In the genomic region with DNA sequence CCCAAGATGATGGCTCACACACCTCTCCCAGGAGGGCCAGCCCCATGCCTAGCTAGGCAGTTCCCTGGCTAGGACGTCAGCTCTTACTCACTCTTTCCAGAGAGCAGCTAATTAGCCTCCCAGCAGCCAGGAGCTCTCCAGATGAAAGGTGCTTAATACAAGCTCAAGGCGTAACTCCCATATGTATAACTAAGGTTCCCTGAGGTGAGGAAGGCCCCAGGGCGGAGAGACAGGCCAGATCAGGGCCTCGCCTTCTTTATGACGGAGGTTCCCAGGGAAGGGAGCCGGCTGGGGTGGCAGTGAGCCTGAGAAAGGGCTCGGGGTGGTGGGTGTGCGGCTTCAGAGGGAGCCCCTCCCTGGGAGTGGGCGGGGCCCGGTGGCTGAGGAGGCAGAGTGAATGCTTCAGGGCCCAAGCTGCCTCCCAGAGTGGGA, we compare ENCODE assay signal across 8 cellular contexts. TPM values are rescaled to one million over a fixed set of nuclear protein-coding genes. Genes with fewer than 3 reads are reported as not detected.
DNase-seq lines count a peak whose midpoint lies in the region; ATAC-seq and TF ChIP-seq lines count a peak whose summit lies in the region.

No MANE protein-coding gene starts in this region.

- TF ChIP-seq CTCF in right atrium auricular region (IDR thresholded peaks at IDR 0.05) = no peak

- H3K27me3 ChIP-seq in right atrium auricular region = no peaks in the 10 kb centered on the region

- no peaks in the 10 kb centered on the region for H3K36me3 ChIP-seq in right atrium auricular region

- no peak overlapping the region for H3K4me3 ChIP-seq in right atrium auricular region

- H3K9me3 ChIP-seq in right atrium auricular region = no peaks in the 10 kb centered on the region

- peak overlapping the region in 1 of 2 donors; percentile 28 for H3K27ac ChIP-seq in right atrium auricular region

- DNase-seq in NCI-H146 (lab: John Stamatoyannopoulos, UW) (peak; percentile 19), NCI-H146 treated with DMSO at 0.1 percent for 48 hours (lab: John Stamatoyannopoulos, UW; ENCODE audit: unreplicated experiment) (no peak), right atrium auricular region (ENCODE audit: low spot score) (peak; percentile 63), pons (ENCODE audit: low spot score) (no peak)
- peak; percentile 53 for DNase-seq in activated T-cell treated with anti-CD3 and anti-CD28 coated beads, Interleukin-2, amount 50 U/mL, for 1 hour
- DNase-seq in stimulated activated naive CD8-positive, alpha-beta T cell treated with anti-CD3 and anti-CD28 coated beads, Interleukin-15, Interleukin-2, amounts not matched to agents 100 U/mL and 50 U/mL, for 24 hours = peak; percentile 69

- peaks cover 0 to 26% of the 10 kb centered on the region in 2 donors for H3K4me1 ChIP-seq in right atrium auricular region

- ATAC-seq in stimulated activated naive CD8-positive, alpha-beta T cell treated with anti-CD3 and anti-CD28 coated beads, Interleukin-15, Interleukin-2, amounts not matched to agents 100 U/mL and 50 U/mL, for 24 hours = peak; percentile 58
- no peak for ATAC-seq in GM18870 (IDR thresholded peaks at IDR 0.05; ENCODE audit: unreplicated experiment)
- no peak for ATAC-seq in GM18873 (IDR thresholded peaks at IDR 0.05; ENCODE audit: low FRiP score, unreplicated experiment)

RNA-seq across cellular contexts. Expression of gene ZFP36L1, which starts 26.4 kb away (rescaled TPM):
- 100 to 1,000 TPM in 1 of 2 donors, 10 to 100 TPM in 1; 66.6 to 276 TPM for total RNA-seq in right atrium auricular region

Comparison
In these comparisons a context has a peak if more than half of its experiments do, and no peak if none do; other contexts are left out.
1. DNase-seq: peak in NCI-H146 (single experiment), activated T-cell treated with anti-CD3 and anti-CD28 coated beads, Interleukin-2, amount 50 U/mL, for 1 hour (single experiment), right atrium auricular region (single experiment) and stimulated activated naive CD8-positive, alpha-beta T cell treated with anti-CD3 and anti-CD28 coated beads, Interleukin-15, Interleukin-2, amounts not matched to agents 100 U/mL and 50 U/mL, for 24 hours (single experiment); none in NCI-H146 treated with DMSO at 0.1 percent for 48 hours (single experiment) and pons (single experiment).